14 cellular contexts compared by ENCODE assay signal in the genomic region with DNA sequence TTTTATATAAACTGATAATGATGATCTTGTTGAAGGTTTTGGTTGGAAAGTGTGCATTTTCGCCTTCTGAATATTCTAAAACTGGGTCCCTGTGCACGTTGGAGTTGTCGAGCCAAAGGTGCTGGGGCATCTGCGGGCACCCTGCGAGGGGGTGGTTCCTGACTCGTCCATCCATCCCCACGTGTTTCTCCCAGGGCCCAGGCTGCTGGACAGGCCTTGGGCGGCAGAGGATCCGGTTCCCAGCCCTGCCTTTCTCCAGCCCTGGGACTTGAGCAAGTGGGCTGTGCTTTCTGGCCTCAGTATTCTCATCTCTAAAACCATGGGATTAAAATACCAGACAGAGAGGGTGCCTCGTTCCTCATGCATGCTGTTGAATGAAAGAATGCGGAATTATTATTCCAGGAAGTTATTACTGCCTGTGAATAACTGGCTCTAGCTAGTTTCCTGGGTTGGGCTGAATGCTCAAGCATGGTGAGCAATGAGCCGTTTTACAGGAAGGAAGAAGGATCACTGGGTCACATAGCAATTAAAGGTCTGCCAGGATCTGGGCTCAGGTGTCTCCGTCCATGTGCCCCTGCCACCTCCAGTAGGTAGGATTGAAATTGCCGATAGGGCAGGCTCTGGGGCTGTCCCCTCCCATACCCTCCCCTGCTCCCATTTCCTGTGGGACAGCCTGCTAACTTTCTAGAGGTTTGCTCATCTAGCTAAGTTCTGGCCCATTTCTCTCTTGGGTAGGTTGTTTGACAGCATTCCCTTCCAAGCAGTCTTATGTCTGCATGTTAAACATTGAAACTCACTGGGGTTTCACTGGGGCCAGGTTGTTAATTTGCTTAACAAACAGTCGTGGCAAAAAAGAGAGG.
DNase-seq lines count a peak whose midpoint lies in the region; ATAC-seq, FAIRE-seq and TF ChIP-seq lines count a peak whose summit lies in the region.
"Had no signal": no experiment of that assay in that cellular context is flagged by ENCODE, and none has a peak within 500 bp of the region (broad histone marks: within the 10 kb centered on the region; RNA-seq: fewer than 3 reads in every experiment).

No MANE protein-coding gene starts in this region.

- no TSS peak for BruUV-seq in PC-3 (replicated peaks; lab: Mats Ljungman, UMichigan)

- peaks cover 4% of the 10 kb centered on the region for H3K27me3 Mint-ChIP-seq in nephron (ENCODE audit: low read depth)
- H3K27me3 Mint-ChIP-seq in activated naive CD4-positive, alpha-beta T cell treated with anti-CD3 and anti-CD28 coated beads for 36 hours (ENCODE audit: low read depth), result peaks cover 2% of the 10 kb centered on the region

- peak overlapping the region in 8 of 11 experiments; percentile 0 to 37 (median 22); a peak in 8 of 22 replicates for H3K9ac ChIP-seq in BLaER1 treated with 17β-estradiol and CSF1 and Interleukin-3, amounts not matched to agents 10 nM and 100 nM
- H3K9ac ChIP-seq in PC-3 (ENCODE audit: low read length), result no peak overlapping the region
- H3K9ac ChIP-seq: KMS-11 had no signal

- TF ChIP-seq CTCF in PC-3 (conservative IDR thresholded peaks at IDR 0.05; ENCODE audit: low read depth, low read length), result no peak
- no peak for TF ChIP-seq CTCF in esophagus squamous epithelium (IDR thresholded peaks at IDR 0.05)
- no peak for TF ChIP-seq CTCF in nephron (IDR thresholded peaks at IDR 0.05; ENCODE audit: unreplicated experiment in 3 of 3)

- no peaks in the 10 kb centered on the region for H3K9me2 ChIP-seq in PC-3 (replicated peaks; ENCODE audit: low read length)

- peak overlapping the region; percentile 56 to 86 (median 80) for H3K4me2 ChIP-seq in BLaER1 treated with 17β-estradiol and CSF1 and Interleukin-3, amounts not matched to agents 10 nM and 100 nM
- peak overlapping the region; percentile 14; the same call in 1 of the 2 replicates for H3K4me2 ChIP-seq in PC-3 (ENCODE audit: low read length)
- H3K4me2 ChIP-seq: KMS-11 had no signal

- H3K79me2 ChIP-seq in PC-3 (ENCODE audit: low read length), result no peaks in the 10 kb centered on the region

- peaks cover under 1% of the 10 kb centered on the region for H3K9me3 Mint-ChIP-seq in nephron
- H3K9me3 Mint-ChIP-seq in activated naive CD4-positive, alpha-beta T cell treated with anti-CD3 and anti-CD28 coated beads for 36 hours, result no peaks in the 10 kb centered on the region
- H3K9me3 Mint-ChIP-seq: activated CD4-positive, alpha-beta T cell treated with anti-CD3 and anti-CD28 coated beads, Interleukin-2, amount 10 ng/mL, durations not matched to agents 24 days and 14 days; activated naive CD8-positive, alpha-beta T cell treated with anti-CD3 and anti-CD28 coated beads for 36 hours had no signal

- no peak overlapping the region for H3K4me3 Mint-ChIP-seq in nephron
- H3K4me3 Mint-ChIP-seq in activated naive CD4-positive, alpha-beta T cell treated with anti-CD3 and anti-CD28 coated beads for 36 hours, result no peak overlapping the region
- H3K4me3 Mint-ChIP-seq: activated CD4-positive, alpha-beta T cell treated with anti-CD3 and anti-CD28 coated beads, Interleukin-2, amount 10 ng/mL, durations not matched to agents 24 days and 14 days; activated naive CD8-positive, alpha-beta T cell treated with anti-CD3 and anti-CD28 coated beads for 36 hours had no signal

- no peak for FAIRE-seq in urothelium cell line (lab: Jason Lieb, UNC)

- H4K20me1 ChIP-seq in BLaER1 treated with 17β-estradiol and CSF1 and Interleukin-3, amounts not matched to agents 10 nM and 100 nM, result no peaks in the 10 kb centered on the region
- no peaks in the 10 kb centered on the region for H4K20me1 ChIP-seq in PC-3 (ENCODE audit: low read length)

- H3K36me3 ChIP-seq in BLaER1 treated with 17β-estradiol and CSF1 and Interleukin-3, amounts not matched to agents 10 nM and 100 nM, result no peaks in the 10 kb centered on the region
- no peaks in the 10 kb centered on the region for H3K36me3 ChIP-seq in PC-3 (ENCODE audit: low read depth, low read length)
- no peaks in the 10 kb centered on the region for H3K36me3 ChIP-seq in esophagus squamous epithelium

- H3K27ac Mint-ChIP-seq in nephron, result peak overlapping the region; percentile 63 to 90 (median 86)
- H3K27ac Mint-ChIP-seq in activated naive CD4-positive, alpha-beta T cell treated with anti-CD3 and anti-CD28 coated beads for 36 hours, result no peak overlapping the region
- H3K27ac Mint-ChIP-seq: activated CD4-positive, alpha-beta T cell treated with anti-CD3 and anti-CD28 coated beads, Interleukin-2, amount 10 ng/mL, durations not matched to agents 24 days and 14 days; activated naive CD8-positive, alpha-beta T cell treated with anti-CD3 and anti-CD28 coated beads for 36 hours had no signal

- peaks cover 0 to 8% (median 0%) of the 10 kb centered on the region in 11 experiments; a peak in 2 of 22 replicates for H3K9me3 ChIP-seq in BLaER1 treated with 17β-estradiol and CSF1 and Interleukin-3, amounts not matched to agents 10 nM and 100 nM (replicated peaks in 1 of 11)
- H3K9me3 ChIP-seq in PC-3 (ENCODE audit: low read length), result no peaks in the 10 kb centered on the region
- H3K9me3 ChIP-seq in esophagus squamous epithelium, result no peaks in the 10 kb centered on the region

- H2AFZ ChIP-seq in PC-3 (ENCODE audit: low read length), result peak overlapping the region; percentile 73

- ATAC-seq in PC-3, result peak; percentile 71
- ATAC-seq: left cardiac atrium had no signal

- DNase-seq in PC-3, result peak; percentile 64
- no peak for DNase-seq in esophagus squamous epithelium (lab: John Stamatoyannopoulos, UW)
- DNase-seq in activated naive CD4-positive, alpha-beta T cell treated with anti-CD3 and anti-CD28 coated beads for 36 hours, result no peak
- DNase-seq in GOT3 (lab: John Stamatoyannopoulos, UW), result no peak
- no peak for DNase-seq in urothelium cell line (ENCODE audit: low spot score)
- no peak for DNase-seq in Ammon's horn (ENCODE audit: low spot score)
- DNase-seq: activated CD4-positive, alpha-beta T cell treated with anti-CD3 and anti-CD28 coated beads, Interleukin-2, amount 10 ng/mL, durations not matched to agents 24 days and 14 days; activated naive CD8-positive, alpha-beta T cell treated with anti-CD3 and anti-CD28 coated beads for 36 hours; GDM1; left cardiac atrium; SW 1271 had no signal

- no peaks in the 10 kb centered on the region for H3F3A ChIP-seq in PC-3 (ENCODE audit: low read length, unreplicated experiment)

- H3K27ac ChIP-seq in BLaER1 treated with 17β-estradiol and CSF1 and Interleukin-3, amounts not matched to agents 10 nM and 100 nM, result peak overlapping the region in 9 of 11 experiments; percentile 8 to 54 (median 52); a peak in 14 of 22 replicates
- H3K27ac ChIP-seq in PC-3 (ENCODE audit: low read length) (peak overlapping the region; percentile 25), esophagus squamous epithelium (peak overlapping the region; percentile 59 to 86 (median 76))
- H3K27ac ChIP-seq: KMS-11 had no signal

- no peak overlapping the region for H3K4me3 ChIP-seq in BLaER1 treated with 17β-estradiol and CSF1 and Interleukin-3, amounts not matched to agents 10 nM and 100 nM
- H3K4me3 ChIP-seq in PC-3 (ENCODE audit: low read length) (no peak overlapping the region), esophagus squamous epithelium (no peak overlapping the region)

- no peaks in the 10 kb centered on the region for H3K36me3 Mint-ChIP-seq in nephron (ENCODE audit: low read depth)
- H3K36me3 Mint-ChIP-seq in activated naive CD4-positive, alpha-beta T cell treated with anti-CD3 and anti-CD28 coated beads for 36 hours (ENCODE audit: low read depth), result no peaks in the 10 kb centered on the region
- H3K36me3 Mint-ChIP-seq: activated naive CD8-positive, alpha-beta T cell treated with anti-CD3 and anti-CD28 coated beads for 36 hours had no signal

- intact Hi-C loops in PC-3 (cut with micrococcal nuclease) (no loop called here), esophagus squamous epithelium (cut with DNase I) (no loop called here)
- intact Hi-C loops in activated naive CD4-positive, alpha-beta T cell treated with anti-CD3 and anti-CD28 coated beads for 36 hours (cut with micrococcal nuclease), result no loop called here

- TF ChIP-seq POLR2A in esophagus squamous epithelium (IDR thresholded peaks at IDR 0.05), result no peak

- CTCF ChIA-PET in PC-3 (lab: Charles Lee), result no interaction called here
- CTCF ChIA-PET in activated naive CD4-positive, alpha-beta T cell treated with anti-CD3 and anti-CD28 coated beads for 36 hours (lab: Charles Lee), result no interaction called here

- H3K27me3 ChIP-seq in BLaER1 treated with 17β-estradiol and CSF1 and Interleukin-3, amounts not matched to agents 10 nM and 100 nM, result no peaks in the 10 kb centered on the region
- peaks cover 11% of the 10 kb centered on the region; the same call in 1 of the 2 replicates for H3K27me3 ChIP-seq in PC-3 (ENCODE audit: low read length)
- no peaks in the 10 kb centered on the region for H3K27me3 ChIP-seq in esophagus squamous epithelium

- WGBS in esophagus squamous epithelium, 2 donors, result 56 to 68% methylated on average over 10 to 11 of the region's 15 CpGs

- H3K4me1 Mint-ChIP-seq in nephron, result peaks cover 39% of the 10 kb centered on the region
- no peaks in the 10 kb centered on the region for H3K4me1 Mint-ChIP-seq in activated naive CD4-positive, alpha-beta T cell treated with anti-CD3 and anti-CD28 coated beads for 36 hours (ENCODE audit: low read depth)
- H3K4me1 Mint-ChIP-seq: activated naive CD8-positive, alpha-beta T cell treated with anti-CD3 and anti-CD28 coated beads for 36 hours had no signal

- H3K4me1 ChIP-seq in BLaER1 treated with 17β-estradiol and CSF1 and Interleukin-3, amounts not matched to agents 10 nM and 100 nM, result peaks cover 23 to 49% (median 38%) of the 10 kb centered on the region in 10 experiments
- H3K4me1 ChIP-seq in PC-3 (ENCODE audit: insufficient read depth, low read length) (peaks cover 11% of the 10 kb centered on the region), esophagus squamous epithelium (peaks cover 8 to 50% (median 16%) of the 10 kb centered on the region in 3 donors)

- POLR2A ChIA-PET in PC-3 (lab: Charles Lee; ENCODE audit: unreplicated experiment), result interaction anchor here (0.7 kb wide), 1 partner anchor 30 kb away, joined by 3 read pairs; no protein-coding TSS in a partner anchor

Comparison
In these comparisons a context has a peak if more than half of its experiments do, and no peak if none do; other contexts are left out.
1. H3K27ac ChIP-seq: peak in every context shown above with its lines; median percentile 76 in esophagus squamous epithelium; 52 in BLaER1 treated with 17β-estradiol and CSF1 and Interleukin-3, amounts not matched to agents 10 nM and 100 nM; 25 in PC-3.